8 cellular contexts compared by ENCODE assay signal in the genomic region with DNA sequence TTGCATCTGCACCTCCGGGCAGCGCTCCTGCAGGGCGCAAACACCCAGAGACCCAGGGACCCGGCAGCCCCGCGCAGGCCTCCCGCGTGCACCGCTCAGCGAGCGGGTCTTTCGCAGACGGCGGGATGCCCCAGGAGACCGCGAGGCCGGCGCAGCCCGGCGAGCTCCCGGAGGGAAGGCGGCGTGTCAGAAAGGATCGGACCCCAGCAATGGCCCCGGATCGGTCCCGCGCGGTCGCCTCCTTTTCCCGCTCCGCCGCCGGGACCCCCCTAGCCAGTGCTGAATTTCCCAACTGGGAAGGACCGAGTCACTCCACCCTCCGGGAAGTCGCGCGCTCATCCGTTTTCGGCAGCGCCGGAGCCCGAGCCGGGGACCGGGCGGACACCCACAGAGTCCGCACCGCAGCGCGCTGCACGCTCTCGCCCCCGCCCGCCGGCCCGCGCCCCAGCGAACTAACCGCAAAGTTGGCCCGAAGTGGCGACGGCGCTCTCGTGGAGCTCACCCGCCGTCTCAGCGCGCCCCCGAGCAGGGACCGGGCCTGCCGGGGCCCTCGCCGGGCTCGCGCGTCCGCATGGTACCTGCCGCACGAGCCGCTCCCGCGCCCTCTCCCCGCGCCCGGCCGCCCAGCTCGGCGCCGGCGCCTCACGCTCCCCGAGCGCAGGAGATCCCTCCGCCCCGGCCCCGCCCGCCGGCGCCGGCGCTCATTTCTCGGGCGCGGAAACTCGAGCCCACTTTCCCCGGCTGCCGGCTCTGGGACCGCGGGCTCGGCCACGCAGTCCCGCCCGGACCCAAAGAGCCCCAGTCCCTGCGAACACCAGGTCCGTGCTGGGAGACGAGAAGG. TPM values are rescaled to one million over a fixed set of nuclear protein-coding genes. Genes with fewer than 3 reads are reported as not detected.
DNase-seq lines count a peak whose midpoint lies in the region; ATAC-seq and TF ChIP-seq lines count a peak whose summit lies in the region.

A gene with protein sequence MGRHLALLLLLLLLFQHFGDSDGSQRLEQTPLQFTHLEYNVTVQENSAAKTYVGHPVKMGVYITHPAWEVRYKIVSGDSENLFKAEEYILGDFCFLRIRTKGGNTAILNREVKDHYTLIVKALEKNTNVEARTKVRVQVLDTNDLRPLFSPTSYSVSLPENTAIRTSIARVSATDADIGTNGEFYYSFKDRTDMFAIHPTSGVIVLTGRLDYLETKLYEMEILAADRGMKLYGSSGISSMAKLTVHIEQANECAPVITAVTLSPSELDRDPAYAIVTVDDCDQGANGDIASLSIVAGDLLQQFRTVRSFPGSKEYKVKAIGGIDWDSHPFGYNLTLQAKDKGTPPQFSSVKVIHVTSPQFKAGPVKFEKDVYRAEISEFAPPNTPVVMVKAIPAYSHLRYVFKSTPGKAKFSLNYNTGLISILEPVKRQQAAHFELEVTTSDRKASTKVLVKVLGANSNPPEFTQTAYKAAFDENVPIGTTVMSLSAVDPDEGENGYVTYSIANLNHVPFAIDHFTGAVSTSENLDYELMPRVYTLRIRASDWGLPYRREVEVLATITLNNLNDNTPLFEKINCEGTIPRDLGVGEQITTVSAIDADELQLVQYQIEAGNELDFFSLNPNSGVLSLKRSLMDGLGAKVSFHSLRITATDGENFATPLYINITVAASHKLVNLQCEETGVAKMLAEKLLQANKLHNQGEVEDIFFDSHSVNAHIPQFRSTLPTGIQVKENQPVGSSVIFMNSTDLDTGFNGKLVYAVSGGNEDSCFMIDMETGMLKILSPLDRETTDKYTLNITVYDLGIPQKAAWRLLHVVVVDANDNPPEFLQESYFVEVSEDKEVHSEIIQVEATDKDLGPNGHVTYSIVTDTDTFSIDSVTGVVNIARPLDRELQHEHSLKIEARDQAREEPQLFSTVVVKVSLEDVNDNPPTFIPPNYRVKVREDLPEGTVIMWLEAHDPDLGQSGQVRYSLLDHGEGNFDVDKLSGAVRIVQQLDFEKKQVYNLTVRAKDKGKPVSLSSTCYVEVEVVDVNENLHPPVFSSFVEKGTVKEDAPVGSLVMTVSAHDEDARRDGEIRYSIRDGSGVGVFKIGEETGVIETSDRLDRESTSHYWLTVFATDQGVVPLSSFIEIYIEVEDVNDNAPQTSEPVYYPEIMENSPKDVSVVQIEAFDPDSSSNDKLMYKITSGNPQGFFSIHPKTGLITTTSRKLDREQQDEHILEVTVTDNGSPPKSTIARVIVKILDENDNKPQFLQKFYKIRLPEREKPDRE (N-terminal part only) (minus strand): TSS at position 650 of the 841 bp plus-strand sequence. CDS start 14,029 bp downstream, outside the sequence.

- DNase-seq in T-helper 1 cell (no peak), NCI-H526 (lab: John Stamatoyannopoulos, UW) (peak; percentile 20 to 78), choroid plexus epithelial cell (ENCODE audit: low read depth) (peak; percentile 88), kidney epithelial cell (ENCODE audit: low read depth) (no peak), NCI-H2171 (lab: John Stamatoyannopoulos, UW) (no peak)
- DNase-seq in stimulated activated naive B cell treated with anti-CD40 and anti-IgM and Interleukin-4, amounts not matched to agents 10 μg/mL and 1 μg/mL and 100 μg/mL, for 72 hours: no peak

- ATAC-seq in stimulated activated naive B cell treated with anti-CD40 and anti-IgM and Interleukin-4, amounts not matched to agents 10 μg/mL and 1 μg/mL and 100 μg/mL, for 72 hours (replicated peaks): peak in 1 of 2 donors; percentile 14
- ATAC-seq in HG02938 (IDR thresholded peaks at IDR 0.05; ENCODE audit: unreplicated experiment): no peak

- peak within 1 kb of the TSS; percentile 65 for H3K4me3 ChIP-seq in choroid plexus epithelial cell (ENCODE audit: low read depth, low read length)
- peak within 1 kb of the TSS; percentile 98 for H3K4me3 ChIP-seq in kidney epithelial cell (ENCODE audit: low read depth, low read length)

- TF ChIP-seq CTCF in choroid plexus epithelial cell (conservative IDR thresholded peaks at IDR 0.05; ENCODE audit: low read depth, low read length) (peak; percentile 3), kidney epithelial cell (IDR thresholded peaks at IDR 0.05; ENCODE audit: insufficient read depth, low read length, poor library complexity, severe bottlenecking) (no peak)

- H3K36me3 ChIP-seq in kidney epithelial cell (ENCODE audit: control insufficient read depth, insufficient read depth, low read length): no peaks in the 10 kb centered on the region

- H3K4me1 Mint-ChIP-seq in T-helper 1 cell treated with Interleukin-12 subunit alpha and Interleukin-12 subunit beta and Interleukin-4 antibody, amounts not matched to agents 30 μg/mL and 1 μg/mL, for 36 hours (ENCODE audit: low read depth): peaks cover 11% of the 10 kb centered on the region
- H3K4me1 Mint-ChIP-seq in stimulated activated naive B cell treated with anti-CD40 and anti-IgM and Interleukin-4, amounts not matched to agents 10 μg/mL and 1 μg/mL and 100 μg/mL, for 72 hours: peaks cover 2 to 18% of the 10 kb centered on the region in 2 donors

- H3K4me3 Mint-ChIP-seq in T-helper 1 cell treated with Interleukin-12 subunit alpha and Interleukin-12 subunit beta and Interleukin-4 antibody, amounts not matched to agents 30 μg/mL and 1 μg/mL, for 36 hours: peak within 1 kb of the TSS; percentile 15
- peak within 1 kb of the TSS; percentile 48 to 81 for H3K4me3 Mint-ChIP-seq in stimulated activated naive B cell treated with anti-CD40 and anti-IgM and Interleukin-4, amounts not matched to agents 10 μg/mL and 1 μg/mL and 100 μg/mL, for 72 hours

- peaks cover 47% of the 10 kb centered on the region for H3K27me3 Mint-ChIP-seq in T-helper 1 cell treated with Interleukin-12 subunit alpha and Interleukin-12 subunit beta and Interleukin-4 antibody, amounts not matched to agents 30 μg/mL and 1 μg/mL, for 36 hours (ENCODE audit: low read depth)
- H3K27me3 Mint-ChIP-seq in stimulated activated naive B cell treated with anti-CD40 and anti-IgM and Interleukin-4, amounts not matched to agents 10 μg/mL and 1 μg/mL and 100 μg/mL, for 72 hours: peaks cover 32 to 68% of the 10 kb centered on the region in 2 donors

- no peaks in the 10 kb centered on the region for H3K9me3 Mint-ChIP-seq in T-helper 1 cell treated with Interleukin-12 subunit alpha and Interleukin-12 subunit beta and Interleukin-4 antibody, amounts not matched to agents 30 μg/mL and 1 μg/mL, for 36 hours
- peaks cover 0 to 1% of the 10 kb centered on the region in 2 donors for H3K9me3 Mint-ChIP-seq in stimulated activated naive B cell treated with anti-CD40 and anti-IgM and Interleukin-4, amounts not matched to agents 10 μg/mL and 1 μg/mL and 100 μg/mL, for 72 hours

- no peaks in the 10 kb centered on the region for H3K27me3 ChIP-seq in kidney epithelial cell (ENCODE audit: control insufficient read depth, insufficient read depth, low read length)

- H3K36me3 Mint-ChIP-seq in T-helper 1 cell treated with Interleukin-12 subunit alpha and Interleukin-12 subunit beta and Interleukin-4 antibody, amounts not matched to agents 30 μg/mL and 1 μg/mL, for 36 hours (ENCODE audit: low read depth): peaks cover 3% of the 10 kb centered on the region
- no peaks in the 10 kb centered on the region for H3K36me3 Mint-ChIP-seq in stimulated activated naive B cell treated with anti-CD40 and anti-IgM and Interleukin-4, amounts not matched to agents 10 μg/mL and 1 μg/mL and 100 μg/mL, for 72 hours

- no peak within 1 kb of the TSS for H3K27ac Mint-ChIP-seq in T-helper 1 cell treated with Interleukin-12 subunit alpha and Interleukin-12 subunit beta and Interleukin-4 antibody, amounts not matched to agents 30 μg/mL and 1 μg/mL, for 36 hours
- H3K27ac Mint-ChIP-seq in stimulated activated naive B cell treated with anti-CD40 and anti-IgM and Interleukin-4, amounts not matched to agents 10 μg/mL and 1 μg/mL and 100 μg/mL, for 72 hours: peak within 1 kb of the TSS; percentile 78

RNA-seq across cellular contexts. Expression of the gene that starts here (rescaled TPM):
- 344 and 359 TPM in 2 replicates for total RNA-seq in kidney epithelial cell

Comparison
In these comparisons a context has a peak if more than half of its experiments do, and no peak if none do; other contexts are left out.
1. DNase-seq: peak in NCI-H526 (2 of 2) and choroid plexus epithelial cell (single experiment); none in T-helper 1 cell (0 of 5), kidney epithelial cell (single experiment), stimulated activated naive B cell treated with anti-CD40 and anti-IgM and Interleukin-4, amounts not matched to agents 10 μg/mL and 1 μg/mL and 100 μg/mL, for 72 hours (single experiment) and NCI-H2171 (single experiment).